Comparison of ENCODE assay signal across 8 cellular contexts in the genomic region with DNA sequence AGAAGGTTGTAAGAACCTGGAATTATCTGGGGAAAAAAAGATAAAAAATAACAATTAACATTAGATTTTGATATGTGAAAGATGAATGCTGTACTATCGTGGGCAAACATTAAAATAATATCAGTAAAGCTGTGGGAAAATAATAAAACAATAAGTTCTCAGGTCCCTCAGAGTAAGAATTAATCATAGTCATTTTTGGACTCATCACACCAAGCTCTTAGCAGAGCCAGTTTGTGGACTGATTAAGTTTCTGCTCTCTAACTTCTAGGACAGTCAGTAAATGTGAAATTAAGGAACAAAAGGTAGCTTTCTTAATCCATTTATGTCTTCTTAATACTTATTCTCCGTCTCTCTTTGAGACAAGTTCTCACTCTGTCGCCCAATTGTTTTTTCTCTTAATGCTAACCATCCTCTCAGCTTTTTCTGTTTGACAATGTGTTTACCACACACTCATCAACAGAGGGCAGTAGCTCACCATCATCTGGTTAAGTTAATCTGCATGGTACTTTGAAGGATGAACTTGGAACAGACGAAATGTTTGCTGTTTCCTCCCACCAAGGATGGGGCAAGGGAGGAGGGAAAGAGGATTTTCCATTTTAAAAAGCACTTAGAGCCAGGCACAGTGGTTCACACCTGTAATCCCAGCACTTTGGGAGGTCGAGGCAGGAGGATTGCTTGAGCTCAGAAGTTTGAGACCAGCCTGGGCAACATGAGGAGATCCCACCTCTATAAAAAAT. TPM values are rescaled to one million over a fixed set of nuclear protein-coding genes. Genes with fewer than 3 reads are reported as not detected.
DNase-seq lines count a peak whose midpoint lies in the region; ATAC-seq lines count a peak whose summit lies in the region.

No MANE protein-coding gene starts in this region.

- DNase-seq in EH (ENCODE audit: low read depth) (peak; percentile 80), NCI-H460 (ENCODE audit: extremely low read depth, low read depth) (peak; percentile 71), fibroblast of gingiva (ENCODE audit: low read depth) (peak; percentile 68)
- peak; percentile 37 for DNase-seq in activated CD4-positive, alpha-beta memory T cell treated with anti-CD3 and anti-CD28 coated beads for 36 hours
- peak; percentile 72 for DNase-seq in natural killer cell treated with Interleukin-12 subunit alpha and Interleukin-12 subunit beta and Interleukin-15 and Interleukin-18, amount 100 ng/mL, for 72 hours (ENCODE audit: low spot score)

- peaks cover 14% of the 10 kb centered on the region for H3K4me1 Mint-ChIP-seq in activated CD4-positive, alpha-beta memory T cell treated with anti-CD3 and anti-CD28 coated beads for 36 hours (ENCODE audit: low read depth)
- H3K4me1 Mint-ChIP-seq in natural killer cell treated with Interleukin-12 subunit alpha and Interleukin-12 subunit beta and Interleukin-15 and Interleukin-18, amount 100 ng/mL, for 72 hours (ENCODE audit: low read depth in 2 of 2), result peaks cover 9 to 14% of the 10 kb centered on the region in 2 donors

- H3K9me3 Mint-ChIP-seq in activated CD4-positive, alpha-beta memory T cell treated with anti-CD3 and anti-CD28 coated beads for 36 hours, result no peaks in the 10 kb centered on the region
- no peaks in the 10 kb centered on the region for H3K9me3 Mint-ChIP-seq in natural killer cell treated with Interleukin-12 subunit alpha and Interleukin-12 subunit beta and Interleukin-15 and Interleukin-18, amount 100 ng/mL, for 72 hours

- H3K27me3 Mint-ChIP-seq in activated CD4-positive, alpha-beta memory T cell treated with anti-CD3 and anti-CD28 coated beads for 36 hours, result peaks cover 5% of the 10 kb centered on the region
- peaks cover 23 to 27% of the 10 kb centered on the region in 2 donors for H3K27me3 Mint-ChIP-seq in natural killer cell treated with Interleukin-12 subunit alpha and Interleukin-12 subunit beta and Interleukin-15 and Interleukin-18, amount 100 ng/mL, for 72 hours

- intact Hi-C loops in activated CD4-positive, alpha-beta memory T cell treated with anti-CD3 and anti-CD28 coated beads for 36 hours (cut with micrococcal nuclease), result loop anchor here (1.0 to 10.0 kb wide), 7 partner anchors 53 to 589 kb away; a partner anchor contains a TSS

- H3K4me3 Mint-ChIP-seq in activated CD4-positive, alpha-beta memory T cell treated with anti-CD3 and anti-CD28 coated beads for 36 hours, result peak overlapping the region; percentile 31
- peak overlapping the region; percentile 33 for H3K4me3 Mint-ChIP-seq in natural killer cell treated with Interleukin-12 subunit alpha and Interleukin-12 subunit beta and Interleukin-15 and Interleukin-18, amount 100 ng/mL, for 72 hours

- H3K36me3 Mint-ChIP-seq in activated CD4-positive, alpha-beta memory T cell treated with anti-CD3 and anti-CD28 coated beads for 36 hours, result no peaks in the 10 kb centered on the region
- no peaks in the 10 kb centered on the region for H3K36me3 Mint-ChIP-seq in natural killer cell treated with Interleukin-12 subunit alpha and Interleukin-12 subunit beta and Interleukin-15 and Interleukin-18, amount 100 ng/mL, for 72 hours

- H3K27ac Mint-ChIP-seq in activated CD4-positive, alpha-beta memory T cell treated with anti-CD3 and anti-CD28 coated beads for 36 hours, result no peak overlapping the region
- no peak overlapping the region for H3K27ac Mint-ChIP-seq in natural killer cell treated with Interleukin-12 subunit alpha and Interleukin-12 subunit beta and Interleukin-15 and Interleukin-18, amount 100 ng/mL, for 72 hours

- CTCF ChIA-PET in activated CD4-positive, alpha-beta memory T cell treated with anti-CD3 and anti-CD28 coated beads for 36 hours (lab: Charles Lee), result interaction anchor here (0.6 to 7.4 kb wide), 57 partner anchors 9 to 697 kb away, joined by 3 to 502 read pairs (median 6); a partner anchor contains a TSS

- ATAC-seq in GM19452 (IDR thresholded peaks at IDR 0.05; ENCODE audit: unreplicated experiment), result peak; percentile 83
- peak; percentile 73 for ATAC-seq in HG03457 (IDR thresholded peaks at IDR 0.05; ENCODE audit: unreplicated experiment)
- ATAC-seq in natural killer cell treated with Interleukin-12 subunit alpha and Interleukin-12 subunit beta and Interleukin-15 and Interleukin-18, amount 100 ng/mL, for 72 hours, result peak; percentile 76 to 80
- ATAC-seq in HG02970 (IDR thresholded peaks at IDR 0.05; ENCODE audit: low FRiP score, unreplicated experiment), result no peak

- POLR2A ChIA-PET in activated CD4-positive, alpha-beta memory T cell treated with anti-CD3 and anti-CD28 coated beads for 36 hours (lab: Charles Lee), result interaction anchor here (0.7 to 3.0 kb wide), 4 partner anchors 147 to 200 kb away, joined by 3 to 20 read pairs (median 4); a partner anchor contains a TSS

RNA-seq across cellular contexts. Expression of a gene that starts 5.3 kb away (rescaled TPM):
- 20.3 and 20.7 TPM in 2 replicates for total RNA-seq in NCI-H460 (2014; rRNA removed; shearing (Covaris generic))
- 9.6 and 15.3 TPM in 2 replicates for polyA plus RNA-seq in NCI-H460 (2014; cell fraction: nucleus; rRNA removed)
- 10 to 100 TPM; 13.1 to 13.7 TPM for total RNA-seq in activated CD4-positive, alpha-beta memory T cell treated with anti-CD3 and anti-CD28 coated beads for 36 hours
- 10 to 100 TPM; 10.9 to 12.1 TPM for total RNA-seq in natural killer cell treated with Interleukin-12 subunit alpha and Interleukin-12 subunit beta and Interleukin-15 and Interleukin-18, amount 100 ng/mL, for 72 hours
